ENCODE assay signal across 8 cellular contexts in genomic region chr17:41061969-41062368, GRCh38. TPM values are rescaled to one million over a fixed set of nuclear protein-coding genes. Genes with fewer than 3 reads are reported as not detected.
DNase-seq lines count a peak whose midpoint lies in the region; ATAC-seq and TF ChIP-seq lines count a peak whose summit lies in the region.
"Had no signal": no experiment of that assay in that cellular context is flagged by ENCODE, and none has a peak within 500 bp of the region (broad histone marks: within the 10 kb centered on the region; RNA-seq: fewer than 3 reads in every experiment).

No MANE protein-coding gene starts in this region.

- intact Hi-C loops in CD8-positive, alpha-beta T cell (cut with DNase I, micrococcal nuclease) = no loop called here
- intact Hi-C loops in cardiac septum (cut with DNase I) = no loop called here

- no peak for TF ChIP-seq CTCF in CD8-positive, alpha-beta T cell (IDR thresholded peaks at IDR 0.05)

- no peak overlapping the region for H3K4me3 ChIP-seq in CD8-positive, alpha-beta T cell (ENCODE audit: low read depth, low read length)

- H3K36me3 Mint-ChIP-seq in CD8-positive, alpha-beta T cell = no peaks in the 10 kb centered on the region

- DNase-seq in EH (ENCODE audit: low read depth) (peak; percentile 99), amniotic stem cell (lab: John Stamatoyannopoulos, UW) (peak; percentile 61), myocyte (ENCODE audit: low read depth) (peak; percentile 84), cardiac septum (ENCODE audit: low spot score) (no peak)
- no peak for DNase-seq in CD8-positive, alpha-beta T cell
- no peak for DNase-seq in stimulated activated CD4-positive, alpha-beta T cell treated with anti-CD3 and anti-CD28 coated beads, Interleukin-1b, Interleukin-23, amount 100 ng/mL, for 48 hours
- DNase-seq: hypothalamus, SHP77 had no signal

- no peaks in the 10 kb centered on the region for H3K4me1 ChIP-seq in CD8-positive, alpha-beta T cell (ENCODE audit: insufficient read depth, low read length)

- no peak overlapping the region for H3K27ac ChIP-seq in CD8-positive, alpha-beta T cell (ENCODE audit: low read depth, low read length)

- no peak overlapping the region for H3K27ac Mint-ChIP-seq in CD8-positive, alpha-beta T cell

- peaks cover 34% of the 10 kb centered on the region for H3K27me3 Mint-ChIP-seq in CD8-positive, alpha-beta T cell (ENCODE audit: low read depth)

- no peak for ATAC-seq in CD8-positive, alpha-beta T cell

- H3K4me3 Mint-ChIP-seq in CD8-positive, alpha-beta T cell = no peak overlapping the region

- POLR2A ChIA-PET in CD8-positive, alpha-beta T cell (lab: Charles Lee) = no interaction called here

- H3K9me3 ChIP-seq in CD8-positive, alpha-beta T cell (ENCODE audit: low read length) = no peaks in the 10 kb centered on the region

- CTCF ChIA-PET in CD8-positive, alpha-beta T cell (lab: Charles Lee) = no interaction called here

- H3K27me3 ChIP-seq in CD8-positive, alpha-beta T cell (ENCODE audit: insufficient read depth, low read length) = no peaks in the 10 kb centered on the region

- H3K9me3 Mint-ChIP-seq in CD8-positive, alpha-beta T cell = no peaks in the 10 kb centered on the region

- H3K4me1 Mint-ChIP-seq in CD8-positive, alpha-beta T cell (ENCODE audit: low read depth) = no peaks in the 10 kb centered on the region

- no peaks in the 10 kb centered on the region for H3K36me3 ChIP-seq in CD8-positive, alpha-beta T cell (ENCODE audit: insufficient read depth, low read length)

RNA-seq across cellular contexts. Expression of gene KRTAP2-3, which starts 2.1 kb away (rescaled TPM):
- total RNA-seq in myocyte = 0.19 TPM in 1 of 2 replicates, not detected in the other
- 1.7 TPM for polyA plus RNA-seq in myocyte (2012)
- total RNA-seq in CD8-positive, alpha-beta T cell = not detected
- not detected for total RNA-seq in cardiac septum

RNA-seq across cellular contexts. Expression of gene KRTAP2-4, which starts 3.7 kb away (rescaled TPM):
- total RNA-seq in myocyte (not detected in 2 replicates), cardiac septum (not detected)
- not detected for polyA plus RNA-seq in myocyte (2012)
- total RNA-seq in CD8-positive, alpha-beta T cell = not detected

RNA-seq across cellular contexts. Expression of gene KRTAP2-2, which starts 6.9 kb away (rescaled TPM):
- not detected in 2 replicates for total RNA-seq in myocyte
- polyA plus RNA-seq in myocyte (2012) = 0.20 TPM
- total RNA-seq in CD8-positive, alpha-beta T cell = not detected
- total RNA-seq in cardiac septum = not detected

RNA-seq across cellular contexts. Expression of gene KRTAP2-1, which starts 14.9 kb away (rescaled TPM):
- total RNA-seq in myocyte (not detected in 2 replicates), cardiac septum (not detected)
- not detected for polyA plus RNA-seq in myocyte (2012)
- not detected for total RNA-seq in CD8-positive, alpha-beta T cell

RNA-seq across cellular contexts. Expression of gene KRTAP1-1, which starts 20.7 kb away (rescaled TPM):
- total RNA-seq in myocyte (0.21 TPM in 1 of 2 replicates, not detected in the other), cardiac septum (not detected)
- polyA plus RNA-seq in myocyte (2012) = 0.14 TPM
- not detected for total RNA-seq in CD8-positive, alpha-beta T cell

Comparison
In these comparisons a context has a peak if more than half of its experiments do, and no peak if none do; other contexts are left out.
1. DNase-seq: peak in EH (single experiment), amniotic stem cell (single experiment) and myocyte (single experiment); none in CD8-positive, alpha-beta T cell (0 of 7), cardiac septum (single experiment) and stimulated activated CD4-positive, alpha-beta T cell treated with anti-CD3 and anti-CD28 coated beads, Interleukin-1b, Interleukin-23, amount 100 ng/mL, for 48 hours (single experiment).